ENCODE assay signal across 10 cellular contexts in the genomic region with DNA sequence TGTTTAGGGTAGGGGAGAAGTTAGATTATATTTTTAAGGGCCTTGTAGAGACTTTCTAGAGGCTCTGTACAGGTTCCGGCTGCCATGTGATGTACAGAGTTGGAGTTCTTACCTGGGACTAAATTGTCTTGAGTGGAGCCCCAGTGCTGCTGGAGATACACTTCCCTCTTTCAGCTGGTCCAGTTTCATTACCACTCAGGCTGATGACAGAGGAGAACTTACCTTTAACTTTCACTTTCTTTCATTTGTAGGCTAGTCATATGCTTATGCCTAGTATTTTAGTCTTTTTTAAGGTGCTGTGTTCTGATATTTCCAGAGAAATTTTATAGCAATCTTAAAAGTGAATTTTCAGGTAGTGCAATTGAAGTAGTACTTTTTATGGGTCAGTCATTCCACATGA.
DNase-seq lines count a peak whose midpoint lies in the region; ATAC-seq, FAIRE-seq and TF ChIP-seq lines count a peak whose summit lies in the region.
"Had no signal": no experiment of that assay in that cellular context is flagged by ENCODE, and none has a peak within 500 bp of the region (broad histone marks: within the 10 kb centered on the region; RNA-seq: fewer than 3 reads in every experiment).

No MANE protein-coding gene starts in this region.

- no peak for FAIRE-seq in kidney (lab: Jason Lieb, UNC)

- intact Hi-C loops in lower lobe of right lung (cut with DNase I) (no loop called here), kidney (cut with DNase I) (no loop called here)

- H3K4me3 ChIP-seq in lower lobe of right lung (no peak overlapping the region), kidney (ENCODE audit: low read length in 2 of 2) (no peak overlapping the region)

- ATAC-seq in GM18858 (IDR thresholded peaks at IDR 0.05; ENCODE audit: unreplicated experiment) (peak; percentile 93), GM21723 (IDR thresholded peaks at IDR 0.05; ENCODE audit: unreplicated experiment) (peak; percentile 85), HG03575 (IDR thresholded peaks at IDR 0.05; ENCODE audit: extremely low read depth, insufficient number of reproducible peaks, low FRiP score, unreplicated experiment) (peak; percentile 57), lower lobe of right lung (peak; percentile 37 to 41)

- DNase-seq in lower lobe of right lung, result no peak
- no peak for DNase-seq in kidney
- no peak for DNase-seq in amygdala (lab: John Stamatoyannopoulos, UW)
- DNase-seq in substantia nigra (lab: John Stamatoyannopoulos, UW), result no peak
- DNase-seq: activated naive CD4-positive, alpha-beta T cell treated with anti-CD3 and anti-CD28 coated beads, Interleukin-2, amount 10 ng/mL, durations not matched to agents 7 days and 5 days; DMS53 had no signal

- no peaks in the 10 kb centered on the region for H3K27me3 ChIP-seq in lower lobe of right lung (ENCODE audit: low read depth)

- TF ChIP-seq CTCF in lower lobe of right lung (IDR thresholded peaks at IDR 0.05), result no peak
- no peak for TF ChIP-seq CTCF in kidney (IDR thresholded peaks at IDR 0.05; ENCODE audit: borderline replicate concordance, extremely low read depth, insufficient read depth)

- H3K4me1 ChIP-seq in lower lobe of right lung, result no peaks in the 10 kb centered on the region
- no peaks in the 10 kb centered on the region for H3K4me1 ChIP-seq in kidney (ENCODE audit: control insufficient read depth in 1 of 2, insufficient read depth in 1 of 2, low read depth in 1 of 2, low read length in 2 of 2)

- H3K27ac ChIP-seq in lower lobe of right lung (no peak overlapping the region), kidney (ENCODE audit: low read depth in 2 of 2, low read length in 2 of 2) (no peak overlapping the region), substantia nigra (ENCODE audit: low read depth, low read length, poor library complexity, severe bottlenecking) (no peak overlapping the region)
- H3K27ac ChIP-seq: KMS-11 had no signal

- H3K36me3 ChIP-seq in lower lobe of right lung (peaks cover 25% of the 10 kb centered on the region), kidney (ENCODE audit: control insufficient read depth in 1 of 2, insufficient read depth in 2 of 2, low read length in 2 of 2) (no peaks in the 10 kb centered on the region)

- no peak overlapping the region for H3K9ac ChIP-seq in kidney (ENCODE audit: low read length in 2 of 2)
- H3K9ac ChIP-seq: KMS-11 had no signal

- H3K9me3 ChIP-seq in lower lobe of right lung, result no peaks in the 10 kb centered on the region
- no peaks in the 10 kb centered on the region for H3K9me3 ChIP-seq in kidney (ENCODE audit: control insufficient read depth in 1 of 2, low read length in 2 of 2)

Comparison
In these comparisons a context has a peak if more than half of its experiments do, and no peak if none do; other contexts are left out.
1. ATAC-seq: peak in every context shown above with its lines; median percentile 93 in GM18858; 85 in GM21723; 57 in HG03575; 39 in lower lobe of right lung.